Comparison of ENCODE assay signal across 17 cellular contexts in genomic region chr16:3672571-3673041, GRCh38. TPM values are rescaled to one million over a fixed set of nuclear protein-coding genes. Genes with fewer than 3 reads are reported as not detected.
DNase-seq lines count a peak whose midpoint lies in the region; ATAC-seq, FAIRE-seq and TF ChIP-seq lines count a peak whose summit lies in the region.
"Had no signal": no experiment of that assay in that cellular context is flagged by ENCODE, and none has a peak within 500 bp of the region (broad histone marks: within the 10 kb centered on the region; RNA-seq: fewer than 3 reads in every experiment).

No MANE protein-coding gene starts in this region.

- TF ChIP-seq CTCF in RWPE2 (IDR thresholded peaks at IDR 0.05; ENCODE audit: poor library complexity, severe bottlenecking) (no peak), HepG2 (CRISPR knock-in tag; IDR thresholded peaks at IDR 0.05) (no peak), neural progenitor cell (IDR thresholded peaks at IDR 0.05) (no peak)

- H3K4me3 ChIP-seq in RWPE2 (ENCODE audit: severe bottlenecking) (no peak overlapping the region), HepG2 (replicated peaks in 1 of 3; ENCODE audit: insufficient read depth in 1 of 3, low read depth in 2 of 3, low read length in 3 of 3) (no peak overlapping the region), aorta (ENCODE audit: low read length in 2 of 2) (no peak overlapping the region), neural progenitor cell (no peak overlapping the region)
- H3K4me3 ChIP-seq: BLaER1 had no signal

- WGBS in HepG2 (ENCODE audit: low lambda C conversion rate): no CpG with 5 or more reads among the region's 26 CpGs
- WGBS in aorta, 2 donors: 95 to 96% methylated on average over 26 of the region's 26 CpGs

- POLR2A ChIA-PET in HepG2 (lab: Yijun Ruan, JAX): no interaction called here

- intact Hi-C loops in Right ventricle myocardium superior (cut with DNase I): no loop called here
- intact Hi-C loops in left ventricle myocardium superior (cut with micrococcal nuclease): no loop called here
- intact Hi-C loops in HepG2 (cut with micrococcal nuclease; ENCODE audit: unreplicated experiment): no loop called here
- intact Hi-C loops in aorta (cut with DNase I): no loop called here

- FAIRE-seq in HepG2 (lab: Jason Lieb, UNC): no peak
- FAIRE-seq: H1, HTR-8/SVneo had no signal

- peaks cover 31% of the 10 kb centered on the region for H3K36me3 Mint-ChIP-seq in activated CD8-positive, alpha-beta memory T cell treated with anti-CD3 and anti-CD28 coated beads, Interleukin-2, amount 10 ng/mL, durations not matched to agents 7 days and 5 days
- H3K36me3 Mint-ChIP-seq in neural progenitor cell: peaks cover 28% of the 10 kb centered on the region

- H3K27ac ChIP-seq in RWPE2 (ENCODE audit: poor library complexity, severe bottlenecking) (no peak overlapping the region), HepG2 (ENCODE audit: extremely low read length, insufficient read depth, low read length) (no peak overlapping the region), aorta (ENCODE audit: low read depth in 1 of 2, low read length in 2 of 2) (no peak overlapping the region), neural progenitor cell (no peak overlapping the region)
- H3K27ac ChIP-seq: BLaER1 had no signal

- H3K27me3 ChIP-seq in RWPE2 (ENCODE audit: insufficient read depth, poor library complexity, severe bottlenecking): no peaks in the 10 kb centered on the region
- no peaks in the 10 kb centered on the region for H3K27me3 ChIP-seq in HepG2 (ENCODE audit: control insufficient read depth in 1 of 2, insufficient read depth in 2 of 2, low read length in 2 of 2)
- H3K27me3 ChIP-seq in aorta (ENCODE audit: control insufficient read depth in 1 of 2, insufficient read depth in 2 of 2, low read length in 1 of 2): no peaks in the 10 kb centered on the region
- no peaks in the 10 kb centered on the region for H3K27me3 ChIP-seq in neural progenitor cell
- H3K27me3 ChIP-seq: BLaER1 had no signal

- CTCF ChIA-PET in HepG2 (lab: Yijun Ruan, JAX; ENCODE audit: low intra/inter-chr PET ratio, low total read pairs): no interaction called here
- CTCF ChIA-PET in activated CD8-positive, alpha-beta memory T cell treated with anti-CD3 and anti-CD28 coated beads, Interleukin-2, amount 10 ng/mL, durations not matched to agents 7 days and 5 days (lab: Charles Lee): no interaction called here

- in situ Hi-C loops in HepG2 (cut with HindIII; ENCODE audit: extremely low pct_ligation_motif_present, low pct_unique_long_range_greater_than_20kb): no loop called here

- H3K9me3 ChIP-seq in RWPE2 (ENCODE audit: severe bottlenecking) (no peaks in the 10 kb centered on the region), HepG2 (ENCODE audit: low read length) (no peaks in the 10 kb centered on the region), aorta (ENCODE audit: control insufficient read depth, low read length) (no peaks in the 10 kb centered on the region), neural progenitor cell (ENCODE audit: low read depth) (no peaks in the 10 kb centered on the region)
- H3K9me3 ChIP-seq: BLaER1 had no signal

- no peak overlapping the region for H3K4me2 ChIP-seq in HepG2 (ENCODE audit: low read depth, low read length)
- no peak overlapping the region for H3K4me2 ChIP-seq in neural progenitor cell
- H3K4me2 ChIP-seq: BLaER1 had no signal

- no peak for TF ChIP-seq RAD21 in HepG2 (CRISPR knock-in tag; IDR thresholded peaks at IDR 0.05)

- DNase-seq in Right ventricle myocardium superior (peak; percentile 36), left ventricle myocardium superior (no peak), RWPE2 (ENCODE audit: low spot score) (peak; percentile 41), HepG2 (ENCODE audit: low spot score) (no peak), aorta (peak; percentile 43 to 73), neural progenitor cell (ENCODE audit: low spot score) (no peak), NCI-H2081 (lab: John Stamatoyannopoulos, UW) (no peak)
- no peak for DNase-seq in activated CD8-positive, alpha-beta memory T cell treated with anti-CD3 and anti-CD28 coated beads, Interleukin-2, amount 10 ng/mL, durations not matched to agents 7 days and 5 days
- DNase-seq: 8988T; CD4-positive, alpha-beta memory T cell; DMS79 treated with DMSO at 0.1 percent for 48 hours; GF-D8; HCEC 1CT had no signal

- TF ChIP-seq EP300 in HepG2 (IDR thresholded peaks at IDR 0.05; ENCODE audit: low read depth in 2 of 2, low read length in 2 of 2): no peak
- TF ChIP-seq EP300 in HepG2 (CRISPR knock-in tag; IDR thresholded peaks at IDR 0.05; ENCODE audit: borderline replicate concordance): no peak

- BruUV-seq in HepG2 (replicated peaks; lab: Mats Ljungman, UMichigan): no TSS peak

- no peaks in the 10 kb centered on the region for H3K79me2 ChIP-seq in HepG2 (ENCODE audit: insufficient read depth, low read length)
- H3K79me2 ChIP-seq in neural progenitor cell (ENCODE audit: low read depth): no peaks in the 10 kb centered on the region

- H3K27ac Mint-ChIP-seq in activated CD8-positive, alpha-beta memory T cell treated with anti-CD3 and anti-CD28 coated beads, Interleukin-2, amount 10 ng/mL, durations not matched to agents 7 days and 5 days: no peak overlapping the region
- no peak overlapping the region for H3K27ac Mint-ChIP-seq in neural progenitor cell

- peaks cover 29% of the 10 kb centered on the region for H3K4me1 Mint-ChIP-seq in activated CD8-positive, alpha-beta memory T cell treated with anti-CD3 and anti-CD28 coated beads, Interleukin-2, amount 10 ng/mL, durations not matched to agents 7 days and 5 days
- peaks cover 10% of the 10 kb centered on the region for H3K4me1 Mint-ChIP-seq in neural progenitor cell

- no peaks in the 10 kb centered on the region for H3K4me1 ChIP-seq in RWPE2 (ENCODE audit: insufficient read depth, poor library complexity, severe bottlenecking)
- H3K4me1 ChIP-seq in HepG2 (ENCODE audit: insufficient read depth, low read length): no peaks in the 10 kb centered on the region
- H3K4me1 ChIP-seq in aorta (ENCODE audit: control insufficient read depth in 1 of 2, insufficient read depth in 2 of 2, low read length in 2 of 2): no peaks in the 10 kb centered on the region
- no peaks in the 10 kb centered on the region for H3K4me1 ChIP-seq in neural progenitor cell

- no peak overlapping the region for H2AFZ ChIP-seq in HepG2 (ENCODE audit: low read length)
- H2AFZ ChIP-seq in neural progenitor cell (replicated peaks): no peak overlapping the region

- H3K27me3 Mint-ChIP-seq in activated CD8-positive, alpha-beta memory T cell treated with anti-CD3 and anti-CD28 coated beads, Interleukin-2, amount 10 ng/mL, durations not matched to agents 7 days and 5 days: no peaks in the 10 kb centered on the region
- peaks cover 4% of the 10 kb centered on the region for H3K27me3 Mint-ChIP-seq in neural progenitor cell (ENCODE audit: insufficient read depth, low read depth)
- H3K27me3 Mint-ChIP-seq: CD4-positive, alpha-beta memory T cell had no signal

- no peak overlapping the region for H3K4me3 Mint-ChIP-seq in activated CD8-positive, alpha-beta memory T cell treated with anti-CD3 and anti-CD28 coated beads, Interleukin-2, amount 10 ng/mL, durations not matched to agents 7 days and 5 days
- no peak overlapping the region for H3K4me3 Mint-ChIP-seq in neural progenitor cell
- H3K4me3 Mint-ChIP-seq: CD14-positive monocyte; CD4-positive, alpha-beta memory T cell had no signal

- no peak overlapping the region for H3K9ac ChIP-seq in HepG2 (ENCODE audit: insufficient read depth, low read depth, low read length)
- no peak overlapping the region for H3K9ac ChIP-seq in neural progenitor cell
- H3K9ac ChIP-seq: BLaER1 had no signal

- H3K9me3 Mint-ChIP-seq in activated CD8-positive, alpha-beta memory T cell treated with anti-CD3 and anti-CD28 coated beads, Interleukin-2, amount 10 ng/mL, durations not matched to agents 7 days and 5 days (ENCODE audit: low read depth): no peaks in the 10 kb centered on the region
- H3K9me3 Mint-ChIP-seq in neural progenitor cell: no peaks in the 10 kb centered on the region
- H3K9me3 Mint-ChIP-seq: CD14-positive monocyte; CD4-positive, alpha-beta memory T cell had no signal

- TF ChIP-seq POLR2A in HepG2 (IDR thresholded peaks at IDR 0.05; ENCODE audit: insufficient read depth in 1 of 2, low read depth in 2 of 2, low read length in 2 of 2): no peak

- no peak for ATAC-seq in Right ventricle myocardium superior (ENCODE audit: poor library complexity)
- ATAC-seq in left ventricle myocardium superior: no peak
- ATAC-seq in RWPE2 (ENCODE audit: low read depth): no peak
- no peak for ATAC-seq in HepG2
- no peak for ATAC-seq in aorta (ENCODE audit: low FRiP score)
- no peak for ATAC-seq in activated CD8-positive, alpha-beta memory T cell treated with anti-CD3 and anti-CD28 coated beads, Interleukin-2, amount 10 ng/mL, durations not matched to agents 7 days and 5 days

- no peaks in the 10 kb centered on the region for H3F3A ChIP-seq in neural progenitor cell (ENCODE audit: low read depth)

- H4K20me1 ChIP-seq in HepG2 (ENCODE audit: insufficient read depth, low read length) (no peaks in the 10 kb centered on the region), neural progenitor cell (ENCODE audit: low read depth) (no peaks in the 10 kb centered on the region)

- H3K36me3 ChIP-seq in RWPE2 (ENCODE audit: low read depth): peaks cover 56% of the 10 kb centered on the region
- H3K36me3 ChIP-seq in HepG2 (replicated peaks in 1 of 2; ENCODE audit: control insufficient read depth in 1 of 2, insufficient read depth in 2 of 2, low read length in 2 of 2): peaks cover 35 to 79% of the 10 kb centered on the region in 2 experiments; a peak in 4 of 5 replicates
- peaks cover 0 to 1% of the 10 kb centered on the region in 2 donors for H3K36me3 ChIP-seq in aorta (ENCODE audit: control insufficient read depth in 1 of 2, insufficient read depth in 2 of 2, low read length in 1 of 2)
- H3K36me3 ChIP-seq in neural progenitor cell: no peaks in the 10 kb centered on the region

RNA-seq across cellular contexts. Expression of gene DNASE1, which starts 18.1 kb away (rescaled TPM):
- total RNA-seq in Right ventricle myocardium superior: 8.1 TPM
- total RNA-seq in left ventricle myocardium superior: 9.2 TPM
- 3.7 and 7.1 TPM in 2 replicates for total RNA-seq in HepG2 (2016; rRNA removed; fragmentation: Illumina TruSeq; extraction: Trizol)
- 9.5 and 9.7 TPM in 2 replicates for total RNA-seq in HepG2 (2016; cell fraction: cytosol; rRNA removed; fragmentation: Illumina TruSeq; extraction: Trizol; ENCODE audit: low read depth)
- total RNA-seq in HepG2 (2016; cell fraction: insoluble cytoplasmic fraction; rRNA removed; fragmentation: Illumina TruSeq; extraction: Trizol): 4.1 and 7.3 TPM in 2 replicates
- total RNA-seq in HepG2 (2016; cell fraction: membrane; rRNA removed; fragmentation: Illumina TruSeq; extraction: Trizol): 11.1 and 12.4 TPM in 2 replicates
- total RNA-seq in HepG2 (2016; cell fraction: nucleus; rRNA removed; fragmentation: Illumina TruSeq; extraction: Trizol): 11.8 and 13.6 TPM in 2 replicates
- 11.1 and 13.0 TPM in 2 replicates for polyA plus RNA-seq in HepG2 (2011; rRNA removed)
- polyA plus RNA-seq in HepG2 (2011; cell fraction: cytosol; rRNA removed): 5.4 and 7.4 TPM in 2 replicates
- 37.1 and 37.7 TPM in 2 replicates for polyA plus RNA-seq in HepG2 (2011; cell fraction: nucleus; rRNA removed)
- 7.2 and 10.3 TPM in 2 replicates for polyA plus RNA-seq in HepG2 (2012)
- polyA plus RNA-seq in HepG2 (2016; cell fraction: cytosol; fragmentation: Illumina TruSeq; extraction: Trizol; ENCODE audit: low read depth): 10.1 and 11.6 TPM in 2 replicates
- 2.9 and 3.5 TPM in 2 replicates for polyA plus RNA-seq in HepG2 (2016; cell fraction: insoluble cytoplasmic fraction; fragmentation: Illumina TruSeq; extraction: Trizol; ENCODE audit: low read depth)
- 9.6 and 10.1 TPM in 2 replicates for polyA plus RNA-seq in HepG2 (2016; cell fraction: membrane; fragmentation: Illumina TruSeq; extraction: Trizol; ENCODE audit: low read depth)
- polyA plus RNA-seq in HepG2 (2016; cell fraction: nucleus; fragmentation: Illumina TruSeq; extraction: Trizol; ENCODE audit: insufficient read depth, low read depth): 15.7 and 20.9 TPM in 2 replicates
- 12.4 and 52.9 TPM in 2 replicates for polyA minus RNA-seq in HepG2 (2011; rRNA and poly(A)+ RNA removed; ENCODE audit: low replicate concordance)
- 3.9 and 4.6 TPM in 2 replicates for polyA minus RNA-seq in HepG2 (2011; cell fraction: cytosol; rRNA and poly(A)+ RNA removed)
- polyA minus RNA-seq in HepG2 (2011; cell fraction: nucleus; rRNA and poly(A)+ RNA removed): 13.1 and 20.5 TPM in 2 replicates
- 10 to 100 TPM in 1 of 2 donors, 1 to 10 TPM in 1; 9.1 to 21.8 TPM for total RNA-seq in aorta
- polyA plus RNA-seq in aorta: 1 to 10 TPM; 5.4 to 9.3 TPM
- 10 to 100 TPM; 33.8 to 53.4 TPM for total RNA-seq in activated CD8-positive, alpha-beta memory T cell treated with anti-CD3 and anti-CD28 coated beads, Interleukin-2, amount 10 ng/mL, durations not matched to agents 7 days and 5 days
- total RNA-seq in neural progenitor cell (ENCODE audit: low replicate concordance): 22.8 and 33.0 TPM in 2 replicates

RNA-seq across cellular contexts. Expression of gene TRAP1, which starts 44.7 kb away (rescaled TPM):
- total RNA-seq in Right ventricle myocardium superior (146 TPM), left ventricle myocardium superior (152 TPM), HepG2 (2016; rRNA removed; fragmentation: Illumina TruSeq; extraction: Trizol) (112 and 127 TPM in 2 replicates), aorta (10 to 100 TPM; 57.7 to 59.5 TPM), neural progenitor cell (ENCODE audit: low replicate concordance) (119 and 150 TPM in 2 replicates)
- total RNA-seq in HepG2 (2016; cell fraction: cytosol; rRNA removed; fragmentation: Illumina TruSeq; extraction: Trizol; ENCODE audit: low read depth): 28.9 and 31.8 TPM in 2 replicates
- 104 and 130 TPM in 2 replicates for total RNA-seq in HepG2 (2016; cell fraction: insoluble cytoplasmic fraction; rRNA removed; fragmentation: Illumina TruSeq; extraction: Trizol)
- 40.6 and 42.7 TPM in 2 replicates for total RNA-seq in HepG2 (2016; cell fraction: membrane; rRNA removed; fragmentation: Illumina TruSeq; extraction: Trizol)
- 81.3 and 97.5 TPM in 2 replicates for total RNA-seq in HepG2 (2016; cell fraction: nucleus; rRNA removed; fragmentation: Illumina TruSeq; extraction: Trizol)
- polyA plus RNA-seq in HepG2 (2011; rRNA removed) (240 and 283 TPM in 2 replicates), aorta (100 to 1,000 TPM in 1 of 2 donors, 10 to 100 TPM in 1; 19.2 to 183 TPM)
- 125 and 163 TPM in 2 replicates for polyA plus RNA-seq in HepG2 (2011; cell fraction: cytosol; rRNA removed)
- 405 and 449 TPM in 2 replicates for polyA plus RNA-seq in HepG2 (2011; cell fraction: nucleus; rRNA removed)
- polyA plus RNA-seq in HepG2 (2012): 173 and 189 TPM in 2 replicates
- 15.5 and 18.4 TPM in 2 replicates for polyA plus RNA-seq in HepG2 (2016; cell fraction: cytosol; fragmentation: Illumina TruSeq; extraction: Trizol; ENCODE audit: low read depth)
- 106 and 121 TPM in 2 replicates for polyA plus RNA-seq in HepG2 (2016; cell fraction: insoluble cytoplasmic fraction; fragmentation: Illumina TruSeq; extraction: Trizol; ENCODE audit: low read depth)
- polyA plus RNA-seq in HepG2 (2016; cell fraction: membrane; fragmentation: Illumina TruSeq; extraction: Trizol; ENCODE audit: low read depth): 25.7 and 26.7 TPM in 2 replicates
- polyA plus RNA-seq in HepG2 (2016; cell fraction: nucleus; fragmentation: Illumina TruSeq; extraction: Trizol; ENCODE audit: insufficient read depth, low read depth): 169 and 193 TPM in 2 replicates
- 623 and 697 TPM in 2 replicates for polyA minus RNA-seq in HepG2 (2011; rRNA and poly(A)+ RNA removed; ENCODE audit: low replicate concordance)
- polyA minus RNA-seq in HepG2 (2011; cell fraction: cytosol; rRNA and poly(A)+ RNA removed): 98.0 and 120 TPM in 2 replicates
- polyA minus RNA-seq in HepG2 (2011; cell fraction: nucleus; rRNA and poly(A)+ RNA removed): 105 and 109 TPM in 2 replicates
- 100 to 1,000 TPM; 147 to 193 TPM for total RNA-seq in activated CD8-positive, alpha-beta memory T cell treated with anti-CD3 and anti-CD28 coated beads, Interleukin-2, amount 10 ng/mL, durations not matched to agents 7 days and 5 days

Comparison
In these comparisons a context has a peak if more than half of its experiments do, and no peak if none do; other contexts are left out.
1. DNase-seq: peak in Right ventricle myocardium superior (single experiment), RWPE2 (single experiment) and aorta (2 of 2); none in left ventricle myocardium superior (single experiment), HepG2 (single experiment), activated CD8-positive, alpha-beta memory T cell treated with anti-CD3 and anti-CD28 coated beads, Interleukin-2, amount 10 ng/mL, durations not matched to agents 7 days and 5 days (single experiment), neural progenitor cell (single experiment) and NCI-H2081 (0 of 2).